Comparison of ENCODE assay signal across 22 cellular contexts in genomic region chr2:9781252-9781651, GRCh38.
DNase-seq lines count a peak whose midpoint lies in the region; ATAC-seq, FAIRE-seq and TF ChIP-seq lines count a peak whose summit lies in the region.
"Had no signal": no experiment of that assay in that cellular context is flagged by ENCODE, and none has a peak within 500 bp of the region (broad histone marks: within the 10 kb centered on the region; RNA-seq: fewer than 3 reads in every experiment).

No MANE protein-coding gene starts in this region.

- peak; percentile 58 for ATAC-seq in SK-N-SH treated with all-trans-retinoic acid at 6 μM for 48 hours
- ATAC-seq in HG03196 (IDR thresholded peaks at IDR 0.05; ENCODE audit: unreplicated experiment): no peak
- ATAC-seq: stimulated activated naive B cell treated with anti-CD40 and anti-IgM and Interleukin-4, amounts not matched to agents 10 μg/mL and 1 μg/mL and 100 μg/mL, for 72 hours had no signal

- no peaks in the 10 kb centered on the region for H3K9me2 ChIP-seq in SK-N-SH
- no peaks in the 10 kb centered on the region for H3K9me2 ChIP-seq in GM23248 (ENCODE audit: insufficient read depth)

- FAIRE-seq in keratinocyte (lab: Jason Lieb, UNC): peak; percentile 97
- FAIRE-seq: G401.6, GM12892 had no signal

- DNase-seq in SK-N-SH (no peak), GM23248 (peak; percentile 64), adipocyte (ENCODE audit: low read depth) (peak; percentile 59), keratinocyte (ENCODE audit: low read depth, low spot score) (peak; percentile 92), brain microvascular endothelial cell (no peak), DMS 273 (lab: John Stamatoyannopoulos, UW; ENCODE audit: unreplicated experiment) (no peak)
- DNase-seq: activated T-cell treated with anti-CD3 and anti-CD28 coated beads, Interleukin-2, amount 50 U/mL, for 1 hour; Caco-2; cerebellar nuclear complex; endodermal cell; immature natural killer cell; NCI-H1105 treated with DMSO at 0.1 percent for 48 hours; NCI-H69; stimulated activated CD4-positive, alpha-beta T cell treated with anti-CD3 and anti-CD28 coated beads, Interleukin-12 subunit alpha, Interleukin-12 subunit beta, amount 100 ng/mL, for 4 hours; stimulated activated naive B cell treated with anti-CD40 and anti-IgM and Interleukin-4, amounts not matched to agents 10 μg/mL and 1 μg/mL and 100 μg/mL, for 72 hours had no signal

- H3K9me1 ChIP-seq in keratinocyte (ENCODE audit: control insufficient read depth, extremely low read depth, insufficient read depth, low read length): no peaks in the 10 kb centered on the region

- no peak for TF ChIP-seq CTCF in SK-N-SH (IDR thresholded peaks at IDR 0.05)
- no peak for TF ChIP-seq CTCF in keratinocyte (optimal IDR thresholded peaks at IDR 0.05 in 1 of 3, IDR thresholded peaks at IDR 0.05 in 1 of 3, conservative IDR thresholded peaks at IDR 0.05 in 1 of 3; ENCODE audit: extremely low read depth in 1 of 3, insufficient read depth in 2 of 3, low read length in 3 of 3)
- TF ChIP-seq CTCF in brain microvascular endothelial cell (IDR thresholded peaks at IDR 0.05; ENCODE audit: low read depth, low read length, missing control alignments): no peak

- TF ChIP-seq EP300 in SK-N-SH (IDR thresholded peaks at IDR 0.05; ENCODE audit: borderline replicate concordance in 1 of 2, low read depth in 1 of 2, low read length in 1 of 2): peak in 1 of 2 experiments; percentile 6; a peak in 1 of 4 replicates

- peaks cover 0 to 16% of the 10 kb centered on the region in 2 experiments; a peak in 1 of 4 replicates for H3K4me1 ChIP-seq in SK-N-SH (ENCODE audit: control insufficient read depth in 1 of 2, insufficient read depth in 2 of 2, low read depth in 1 of 2, low read length in 1 of 2)
- H3K4me1 ChIP-seq in GM23248 (ENCODE audit: insufficient read depth): 0 out of 2 replicates have a peak, but pooled peaks cover 3% of the 10 kb centered on the region
- peaks cover 4% of the 10 kb centered on the region for H3K4me1 ChIP-seq in adipocyte (ENCODE audit: control insufficient read depth, insufficient read depth, low read length)
- H3K4me1 ChIP-seq in keratinocyte (ENCODE audit: control insufficient read depth, extremely low read depth, insufficient read depth, low read length): peaks cover 27% of the 10 kb centered on the region
- H3K4me1 ChIP-seq: adrenal gland had no signal

- POLR2A ChIA-PET in SK-N-SH (lab: Yijun Ruan, JAX): no interaction called here

- no peaks in the 10 kb centered on the region for H3K9me3 ChIP-seq in SK-N-SH
- H3K9me3 ChIP-seq in GM23248 (ENCODE audit: low read depth): no peaks in the 10 kb centered on the region
- H3K9me3 ChIP-seq in adipocyte (ENCODE audit: control insufficient read depth, low read length): no peaks in the 10 kb centered on the region
- H3K9me3 ChIP-seq in keratinocyte (ENCODE audit: control insufficient read depth, low read depth, low read length): no peaks in the 10 kb centered on the region
- H3K9me3 ChIP-seq: adrenal gland, Caco-2 had no signal

- CTCF ChIA-PET in SK-N-SH (lab: Yijun Ruan, JAX): interaction anchor here (0.7 to 5.7 kb wide), 4 partner anchors 10 to 203 kb away, joined by 3 to 42 read pairs (median 6); no protein-coding TSS in a partner anchor

- TF ChIP-seq RAD21 in SK-N-SH (IDR thresholded peaks at IDR 0.05; ENCODE audit: low read length): no peak

- H3K9ac ChIP-seq in SK-N-SH: no peak overlapping the region
- no peak overlapping the region for H3K9ac ChIP-seq in GM23248
- no peak overlapping the region for H3K9ac ChIP-seq in adipocyte (ENCODE audit: low read length)
- peak overlapping the region; percentile 75 for H3K9ac ChIP-seq in keratinocyte (ENCODE audit: control insufficient read depth, extremely low read depth, insufficient read depth, low read length)
- H3K9ac ChIP-seq: KMS-11 had no signal

- H2AFZ ChIP-seq in SK-N-SH (ENCODE audit: low read depth): no peak overlapping the region
- no peak overlapping the region for H2AFZ ChIP-seq in GM23248
- H2AFZ ChIP-seq in keratinocyte (ENCODE audit: control insufficient read depth, low read length): no peak overlapping the region

- peak overlapping the region in 1 of 2 experiments; percentile 61; a peak in 1 of 4 replicates for H3K27ac ChIP-seq in SK-N-SH (ENCODE audit: low read depth in 2 of 2, low read length in 1 of 2)
- no peak overlapping the region for H3K27ac ChIP-seq in GM23248
- peak overlapping the region; percentile 90 for H3K27ac ChIP-seq in keratinocyte (ENCODE audit: control insufficient read depth, insufficient read depth, low read length)
- no peak overlapping the region for H3K27ac ChIP-seq in brain microvascular endothelial cell
- H3K27ac ChIP-seq: 22Rv1, adrenal gland, KMS-11 had no signal

- no peaks in the 10 kb centered on the region for H3K79me2 ChIP-seq in SK-N-SH (ENCODE audit: insufficient read depth)
- no peaks in the 10 kb centered on the region for H3K79me2 ChIP-seq in GM23248 (ENCODE audit: insufficient read depth)
- H3K79me2 ChIP-seq in keratinocyte (ENCODE audit: control insufficient read depth, insufficient read depth, low read length): no peaks in the 10 kb centered on the region

- H3K4me3 ChIP-seq in SK-N-SH (ENCODE audit: low read depth in 2 of 2, low read length in 1 of 2): no peak overlapping the region
- H3K4me3 ChIP-seq in GM23248: no peak overlapping the region
- no peak overlapping the region for H3K4me3 ChIP-seq in adipocyte (ENCODE audit: low read length)
- H3K4me3 ChIP-seq in keratinocyte (ENCODE audit: control insufficient read depth in 2 of 3, extremely low read depth in 1 of 3, insufficient read depth in 2 of 3, low read depth in 1 of 3, low read length in 3 of 3): peak overlapping the region in 1 of 3 experiments; percentile 19
- no peak overlapping the region for H3K4me3 ChIP-seq in brain microvascular endothelial cell (ENCODE audit: low read depth, low read length)
- H3K4me3 ChIP-seq: adrenal gland had no signal

- H3K27me3 ChIP-seq in SK-N-SH (ENCODE audit: insufficient read depth) (no peaks in the 10 kb centered on the region), GM23248 (replicated peaks; ENCODE audit: insufficient read depth) (no peaks in the 10 kb centered on the region), adipocyte (replicated peaks; ENCODE audit: control insufficient read depth, insufficient read depth, low read length) (no peaks in the 10 kb centered on the region), keratinocyte (ENCODE audit: control insufficient read depth, extremely low read depth, insufficient read depth, low read length) (no peaks in the 10 kb centered on the region), brain microvascular endothelial cell (replicated peaks) (no peaks in the 10 kb centered on the region)
- H3K27me3 ChIP-seq: adrenal gland had no signal

- dilution Hi-C loops in keratinocyte (cut with MboI; ENCODE audit: extremely low pct_ligation_motif_present, low sequenced_read_pairs): no loop called here

- H3K36me3 ChIP-seq in SK-N-SH (replicated peaks in 1 of 2; ENCODE audit: control insufficient read depth in 1 of 2, insufficient read depth in 2 of 2, low read length in 1 of 2) (no peaks in the 10 kb centered on the region), GM23248 (ENCODE audit: low read depth) (no peaks in the 10 kb centered on the region), adipocyte (ENCODE audit: control insufficient read depth, insufficient read depth, low read length, severe bottlenecking) (no peaks in the 10 kb centered on the region), keratinocyte (ENCODE audit: control insufficient read depth in 2 of 2, extremely low read depth in 1 of 2, insufficient read depth in 2 of 2, low read length in 2 of 2) (no peaks in the 10 kb centered on the region), brain microvascular endothelial cell (replicated peaks) (no peaks in the 10 kb centered on the region)
- H3K36me3 ChIP-seq: adrenal gland had no signal

- H3F3A ChIP-seq in SK-N-SH (replicated peaks; ENCODE audit: insufficient read depth): no peaks in the 10 kb centered on the region
- H3F3A ChIP-seq in GM23248 (ENCODE audit: insufficient read depth): no peaks in the 10 kb centered on the region

- in situ Hi-C loops in GM23248 (cut with MboI) (loop anchor here (25.0 kb wide), 1 partner anchor 656 kb away; the partner anchor contains the start of gene ODC1), brain microvascular endothelial cell (cut with HindIII; ENCODE audit: low pct_ligation_motif_present, low sequenced_read_pairs) (no loop called here)

- 70% methylated on average over 9 of the region's 9 CpGs for WGBS in SK-N-SH (ENCODE audit: low lambda C conversion rate)
- 63 to 65% methylated on average over 9 of the region's 9 CpGs for WGBS in GM23248 (ENCODE audit: low coverage in 1 of 2, low lambda C conversion rate in 2 of 2, missing lambda C conversion rate in 2 of 2), 2 experiments

- H3K4me2 ChIP-seq in SK-N-SH (no peak overlapping the region), GM23248 (ENCODE audit: unreplicated experiment) (no peak overlapping the region), keratinocyte (ENCODE audit: control insufficient read depth, extremely low read depth, insufficient read depth, low read depth, low read length) (peak overlapping the region; percentile 83)

- H4K20me1 ChIP-seq in SK-N-SH (ENCODE audit: insufficient read depth) (no peaks in the 10 kb centered on the region), GM23248 (ENCODE audit: insufficient read depth) (no peaks in the 10 kb centered on the region), keratinocyte (ENCODE audit: control insufficient read depth, extremely low read depth, insufficient read depth, low read length) (no peaks in the 10 kb centered on the region)

TF ChIP-seq in SK-N-SH treated with all-trans-retinoic acid at 6 μM for 48 hours, 23 proteins besides CTCF, POLR2A, EP300 and RAD21 (continues in another document):
- TF ChIP-seq ZNF70 (CRISPR knock-in tag; IDR thresholded peaks at IDR 0.05): no peak
- TF ChIP-seq GLIS3 (CRISPR knock-in tag; IDR thresholded peaks at IDR 0.05): no peak
- no peak for TF ChIP-seq TCF4 (CRISPR knock-in tag; IDR thresholded peaks at IDR 0.05; ENCODE audit: borderline replicate concordance)

TF ChIP-seq in SK-N-SH, 30 proteins besides CTCF, POLR2A, EP300 and RAD21 (continues in another document):
- TF ChIP-seq FOXM1 (IDR thresholded peaks at IDR 0.05; ENCODE audit: low read depth): no peak
- no peak for TF ChIP-seq FOXJ3 (CRISPR knock-in tag; IDR thresholded peaks at IDR 0.05)
- no peak for TF ChIP-seq GABPA (IDR thresholded peaks at IDR 0.05; ENCODE audit: low read depth)
- TF ChIP-seq JUND (IDR thresholded peaks at IDR 0.05): no peak

Comparison
In these comparisons a context has a peak if more than half of its experiments do, and no peak if none do; other contexts are left out.
1. DNase-seq: peak in GM23248 (single experiment), adipocyte (single experiment) and keratinocyte (single experiment); none in SK-N-SH (single experiment), brain microvascular endothelial cell (single experiment) and DMS 273 (single experiment).